Comparison of ENCODE assay signal across 9 cellular contexts in the genomic region with DNA sequence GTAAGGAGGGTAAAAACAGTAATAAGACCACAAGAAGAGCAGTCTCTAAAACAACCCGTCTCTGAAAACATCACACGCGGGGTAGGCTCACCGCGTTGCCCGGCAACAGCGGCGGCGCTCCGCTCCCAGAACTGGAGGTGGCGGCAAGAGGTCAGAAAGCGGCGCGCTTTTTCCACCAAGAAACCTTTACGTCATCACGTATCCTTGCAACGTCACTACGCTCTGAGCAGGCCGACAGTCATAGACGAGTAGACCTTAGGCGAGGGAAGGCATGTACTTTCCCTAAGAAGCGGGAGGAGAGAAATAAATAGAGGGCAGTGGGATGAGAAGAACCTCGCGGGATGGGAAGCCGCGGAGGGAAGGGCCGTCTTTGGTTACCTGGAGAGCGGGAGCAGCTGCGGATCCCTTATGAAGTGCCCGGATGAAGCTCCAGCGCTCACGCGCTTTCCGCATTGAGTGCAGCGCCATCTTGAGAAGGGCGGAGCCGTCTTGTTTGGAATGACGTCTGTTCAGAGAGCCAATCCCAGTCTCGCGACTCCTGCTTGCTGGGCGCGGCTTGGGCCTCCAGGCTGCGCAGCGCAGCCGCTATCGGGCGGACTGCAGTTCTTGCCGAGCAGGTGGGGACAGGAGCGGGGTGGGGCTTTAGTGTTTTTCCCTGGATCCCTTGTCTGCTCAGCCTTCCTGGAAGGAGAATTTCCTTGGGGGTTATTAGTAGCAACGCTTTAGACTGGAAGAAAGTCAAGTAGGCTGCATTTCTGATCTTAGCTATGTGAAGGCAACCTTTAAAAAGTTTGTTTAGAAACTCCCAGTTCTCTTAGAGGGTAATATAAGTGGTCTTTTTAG. TPM values are rescaled to one million over a fixed set of nuclear protein-coding genes. Genes with fewer than 3 reads are reported as not detected.
DNase-seq lines count a peak whose midpoint lies in the region; ATAC-seq, FAIRE-seq and TF ChIP-seq lines count a peak whose summit lies in the region.
"Had no signal": no experiment of that assay in that cellular context is flagged by ENCODE, and none has a peak within 500 bp of the region (broad histone marks: within the 10 kb centered on the region; RNA-seq: fewer than 3 reads in every experiment).

A gene (minus strand): TSS at position 477 of the 843 bp plus-strand sequence. CDS start 9 bp downstream, at position 468.

- H3K27ac ChIP-seq in kidney (ENCODE audit: low read depth in 2 of 2, low read length in 2 of 2) = peak within 1 kb of the TSS; percentile 99

- no peaks in the 10 kb centered on the region for H3K9me3 ChIP-seq in kidney (ENCODE audit: control insufficient read depth in 1 of 2, low read length in 2 of 2)

- H3K4me1 ChIP-seq in kidney (ENCODE audit: control insufficient read depth in 1 of 2, insufficient read depth in 1 of 2, low read depth in 1 of 2, low read length in 2 of 2) = peaks cover 10 to 19% of the 10 kb centered on the region in 2 donors

- peak; percentile 98 for DNase-seq in Ammon's horn (ENCODE audit: low spot score)
- DNase-seq in NCI-H460 (ENCODE audit: extremely low read depth, low read depth) = peak; percentile 94
- peak; percentile 88 for DNase-seq in activated CD4-positive, CD25-positive, alpha-beta regulatory T cell treated with anti-CD3 and anti-CD28 coated beads, Interleukin-2, amount 50 U/mL, for 72 hours
- DNase-seq in chondrocyte (ENCODE audit: low spot score) = peak; percentile 97
- DNase-seq in kidney = peak; percentile 98
- DNase-seq in stimulated activated CD4-positive, alpha-beta T cell treated with anti-CD3 and anti-CD28 coated beads, Interleukin-15, amount 100 ng/mL, for 24 hours = peak; percentile 93

- H3K36me3 ChIP-seq in kidney (ENCODE audit: control insufficient read depth in 1 of 2, insufficient read depth in 2 of 2, low read length in 2 of 2) = peaks cover 0 to 2% of the 10 kb centered on the region in 2 donors

- peak within 1 kb of the TSS; percentile 92 for H3K9ac ChIP-seq in kidney (ENCODE audit: low read length in 2 of 2)

- peak within 1 kb of the TSS; percentile 93 to 97 for H3K4me3 ChIP-seq in kidney (ENCODE audit: low read length in 2 of 2)

- H3K4me3 Mint-ChIP-seq in chondrocyte (ENCODE audit: unreplicated experiment) = no peak within 1 kb of the TSS
- H3K4me3 Mint-ChIP-seq: dendritic cell treated with granulocyte-macrophage colony-stimulating factor and Interleukin-4, amounts not matched to agents 40 ng/mL and 50 ng/mL, for 4 days had no signal

- H3K27me3 Mint-ChIP-seq in chondrocyte (ENCODE audit: low read depth) = no peaks in the 10 kb centered on the region
- H3K27me3 Mint-ChIP-seq: dendritic cell treated with granulocyte-macrophage colony-stimulating factor and Interleukin-4, amounts not matched to agents 40 ng/mL and 50 ng/mL, for 4 days had no signal

- ATAC-seq in HG03432 (IDR thresholded peaks at IDR 0.05; ENCODE audit: unreplicated experiment) = peak; percentile 95

- peaks cover 5% of the 10 kb centered on the region for H3K4me1 Mint-ChIP-seq in chondrocyte (ENCODE audit: low read depth)

- FAIRE-seq in kidney (lab: Jason Lieb, UNC) = peak; percentile 32

- H3K27ac Mint-ChIP-seq in chondrocyte (ENCODE audit: unreplicated experiment) = no peak within 1 kb of the TSS
- H3K27ac Mint-ChIP-seq: dendritic cell treated with granulocyte-macrophage colony-stimulating factor and Interleukin-4, amounts not matched to agents 40 ng/mL and 50 ng/mL, for 4 days had no signal

- TF ChIP-seq CTCF in chondrocyte (IDR thresholded peaks at IDR 0.05) = no peak
- no peak for TF ChIP-seq CTCF in kidney (IDR thresholded peaks at IDR 0.05; ENCODE audit: borderline replicate concordance, extremely low read depth, insufficient read depth)

- intact Hi-C loops in kidney (cut with DNase I) = no loop called here

- no peaks in the 10 kb centered on the region for H3K36me3 Mint-ChIP-seq in chondrocyte (ENCODE audit: low read depth)

- TF ChIP-seq POLR2A in GM19193 (IDR thresholded peaks at IDR 0.05; ENCODE audit: extremely low read depth, insufficient read depth, insufficient read length) = peak; percentile 97

- no peaks in the 10 kb centered on the region for H3K9me3 Mint-ChIP-seq in chondrocyte (ENCODE audit: low read depth)
- H3K9me3 Mint-ChIP-seq: dendritic cell treated with granulocyte-macrophage colony-stimulating factor and Interleukin-4, amounts not matched to agents 40 ng/mL and 50 ng/mL, for 4 days had no signal

RNA-seq across cellular contexts. Expression of the gene that starts here (rescaled TPM):
- total RNA-seq in NCI-H460 (2014; rRNA removed; shearing (Covaris generic)) = 16.1 and 17.6 TPM in 2 replicates
- 5.0 and 5.2 TPM in 2 replicates for polyA plus RNA-seq in NCI-H460 (2014; cell fraction: nucleus; rRNA removed)
- total RNA-seq in chondrocyte (9.0 to 12.4 TPM (median 9.4 TPM) in 3 replicates), kidney (14.8 TPM)
- 13.9 TPM for polyA plus RNA-seq in kidney (ENCODE audit: insufficient read depth, low read depth, low replicate concordance)

Comparison
In these comparisons a context has a peak if more than half of its experiments do, and no peak if none do; other contexts are left out.
1. Peak in every context shown above with its lines: DNase-seq, ATAC-seq, H3K4me3 ChIP-seq and H3K27ac ChIP-seq.